Comparison of ENCODE assay signal across 27 cellular contexts in genomic region chr4:151641983-151642382, GRCh38.
"Had no signal": no experiment of that assay in that cellular context is flagged by ENCODE, and none has a peak within 500 bp of the region (broad histone marks: within the 10 kb centered on the region; RNA-seq: fewer than 3 reads in every experiment).

No MANE protein-coding gene starts in this region.

- H3K27ac ChIP-seq: adrenal gland, KMS-11, SK-N-MC had no signal

- H3K27me3 Mint-ChIP-seq: activated CD8-positive, alpha-beta T cell treated with anti-CD3 and anti-CD28 coated beads for 36 hours; activated naive CD8-positive, alpha-beta T cell treated with anti-CD3 and anti-CD28 coated beads for 36 hours had no signal

- H3K27me3 ChIP-seq: adrenal gland had no signal

- H3K4me2 ChIP-seq: KMS-11 had no signal

- H3K27ac Mint-ChIP-seq: activated CD8-positive, alpha-beta T cell treated with anti-CD3 and anti-CD28 coated beads for 36 hours; activated naive CD4-positive, alpha-beta T cell treated with anti-CD3 and anti-CD28 coated beads, Interleukin-2, amount 10 ng/mL, durations not matched to agents 7 days and 5 days; activated naive CD8-positive, alpha-beta T cell treated with anti-CD3 and anti-CD28 coated beads for 36 hours; activated T-cell treated with anti-CD3 and anti-CD28 coated beads, Interleukin-2, amount 50 U/mL, for 72 hours; activated T-helper 2 cell treated with anti-CD3 and anti-CD28 coated beads, Interferon-gamma antibody, Interleukin-2, Interleukin-4, amounts not matched to agents 10 μg/mL and 5 μg/mL and 100 μg/mL, durations not matched to agents 14 hours and 24 hours and 36 hours; T-cell had no signal

- H3K9ac ChIP-seq: KMS-11 had no signal

- H3K9me3 ChIP-seq: adrenal gland had no signal

- DNase-seq: activated CD4-positive, alpha-beta T cell treated with anti-CD3 and anti-CD28 coated beads, Interleukin-2, amount 50 U/mL, for 1 hour; activated CD4-positive, CD25-positive, alpha-beta regulatory T cell; activated CD8-positive, alpha-beta memory T cell treated with anti-CD3 and anti-CD28 coated beads, Interleukin-2, amount 50 U/mL, for 4 hours; activated CD8-positive, alpha-beta T cell treated with anti-CD3 and anti-CD28 coated beads for 36 hours; activated gamma-delta T cell treated with Interleukin-2 at 50 U/mL for 16 hours; activated naive CD4-positive, alpha-beta T cell treated with anti-CD3 and anti-CD28 coated beads, Interleukin-2, amount 10 ng/mL, durations not matched to agents 7 days and 5 days; activated naive CD8-positive, alpha-beta T cell treated with anti-CD3 and anti-CD28 coated beads for 36 hours; activated T-cell treated with anti-CD3 and anti-CD28 coated beads, Interleukin-2, amount 50 U/mL, for 72 hours; adrenal gland; anterior cingulate cortex; cerebellar nuclear complex; MM.1S; NCI-H1092; NCI-H1930; NCI-H345; NCI-H510A; NCI-H526 treated with DMSO at 0.1 percent for 48 hours; NCI-H82; RPMI8226; T-cell; T-helper 2 cell; T1000 had no signal

- H3K4me3 Mint-ChIP-seq: activated CD8-positive, alpha-beta T cell treated with anti-CD3 and anti-CD28 coated beads for 36 hours; activated naive CD4-positive, alpha-beta T cell treated with anti-CD3 and anti-CD28 coated beads, Interleukin-2, amount 10 ng/mL, durations not matched to agents 7 days and 5 days; activated naive CD8-positive, alpha-beta T cell treated with anti-CD3 and anti-CD28 coated beads for 36 hours; activated T-cell treated with anti-CD3 and anti-CD28 coated beads, Interleukin-2, amount 50 U/mL, for 72 hours; T-cell had no signal

- H3K4me1 ChIP-seq: adrenal gland had no signal

- H3K36me3 Mint-ChIP-seq: activated naive CD4-positive, alpha-beta T cell treated with anti-CD3 and anti-CD28 coated beads, Interleukin-2, amount 10 ng/mL, durations not matched to agents 7 days and 5 days; activated naive CD8-positive, alpha-beta T cell treated with anti-CD3 and anti-CD28 coated beads for 36 hours; T-cell had no signal

- ATAC-seq: activated CD8-positive, alpha-beta T cell treated with anti-CD3 and anti-CD28 coated beads for 36 hours; activated T-cell treated with anti-CD3 and anti-CD28 coated beads, Interleukin-2, amount 50 U/mL, for 72 hours; Panc1; Right ventricle myocardium inferior; T-cell had no signal

- H3K4me3 ChIP-seq: adrenal gland, SK-N-MC had no signal

- H3K36me3 ChIP-seq: adrenal gland had no signal

- H3K9me3 Mint-ChIP-seq: activated CD8-positive, alpha-beta T cell treated with anti-CD3 and anti-CD28 coated beads for 36 hours; activated naive CD4-positive, alpha-beta T cell treated with anti-CD3 and anti-CD28 coated beads, Interleukin-2, amount 10 ng/mL, durations not matched to agents 7 days and 5 days; activated naive CD8-positive, alpha-beta T cell treated with anti-CD3 and anti-CD28 coated beads for 36 hours; activated T-cell treated with anti-CD3 and anti-CD28 coated beads, Interleukin-2, amount 50 U/mL, for 72 hours; activated T-helper 2 cell treated with anti-CD3 and anti-CD28 coated beads, Interferon-gamma antibody, Interleukin-2, Interleukin-4, amounts not matched to agents 10 μg/mL and 5 μg/mL and 100 μg/mL, durations not matched to agents 14 hours and 24 hours and 36 hours; T-cell had no signal

- H3K4me1 Mint-ChIP-seq: activated naive CD4-positive, alpha-beta T cell treated with anti-CD3 and anti-CD28 coated beads, Interleukin-2, amount 10 ng/mL, durations not matched to agents 7 days and 5 days; activated naive CD8-positive, alpha-beta T cell treated with anti-CD3 and anti-CD28 coated beads for 36 hours; T-cell had no signal
